7 cellular contexts compared by ENCODE assay signal in the genomic region with DNA sequence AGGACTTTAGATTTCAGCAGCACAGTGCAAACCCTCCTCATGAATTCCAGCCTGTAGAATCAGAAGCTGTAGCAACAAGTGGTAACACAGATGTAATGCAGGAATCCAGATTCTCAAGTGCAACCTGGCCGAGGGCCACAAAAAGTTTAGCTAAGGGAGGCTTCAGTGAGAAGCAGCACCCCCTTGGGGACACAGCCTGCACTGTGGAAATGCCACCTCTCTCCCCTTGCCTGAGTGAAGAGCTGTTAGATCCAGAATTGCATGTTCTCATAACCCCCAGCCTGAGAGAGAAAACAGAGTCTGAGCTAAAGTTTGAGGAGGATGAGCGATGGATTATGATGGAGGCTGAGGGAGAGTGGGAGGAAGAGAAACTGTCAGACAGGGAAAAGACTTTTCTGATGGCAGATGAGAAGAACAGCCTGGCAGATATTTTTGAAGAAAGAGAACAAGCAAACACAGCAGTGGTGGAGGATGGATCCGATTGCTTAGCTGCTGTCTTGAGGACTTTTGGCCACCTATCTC.
DNase-seq lines count a peak whose midpoint lies in the region; ATAC-seq and TF ChIP-seq lines count a peak whose summit lies in the region.

No MANE protein-coding gene starts in this region.

- peak; percentile 67 for TF ChIP-seq CTCF in GM13977 (IDR thresholded peaks at IDR 0.05; ENCODE audit: extremely low read depth, insufficient read depth, missing control alignments)

- no peak overlapping the region for H3K4me3 ChIP-seq in effector memory CD4-positive, alpha-beta T cell (ENCODE audit: insufficient read depth, low read depth, low read length, poor library complexity, severe bottlenecking)

- H3K9me3 Mint-ChIP-seq in memory B cell, result no peaks in the 10 kb centered on the region

- no peaks in the 10 kb centered on the region for H3K27me3 ChIP-seq in effector memory CD4-positive, alpha-beta T cell (replicated peaks; ENCODE audit: control insufficient read depth, insufficient read depth, low read length, poor library complexity, severe bottlenecking)

- H3K9me3 ChIP-seq in effector memory CD4-positive, alpha-beta T cell (ENCODE audit: control insufficient read depth, low read length), result no peaks in the 10 kb centered on the region

- no peak overlapping the region for H3K27ac ChIP-seq in effector memory CD4-positive, alpha-beta T cell (ENCODE audit: insufficient read depth, low read length, poor library complexity, severe bottlenecking)

- H3K27ac Mint-ChIP-seq in memory B cell, result peak overlapping the region; percentile 3

- in situ Hi-C loops in GM13977 (cut with MboI; ENCODE audit: low pct_unique_long_range_greater_than_20kb, low sequenced_read_pairs, unreplicated experiment), result no loop called here

- H3K27me3 Mint-ChIP-seq in memory B cell, result no peaks in the 10 kb centered on the region

- peaks cover 5% of the 10 kb centered on the region for H3K36me3 ChIP-seq in effector memory CD4-positive, alpha-beta T cell (ENCODE audit: control insufficient read depth, insufficient read depth, low read length)

- peaks cover 17% of the 10 kb centered on the region for H3K4me1 ChIP-seq in effector memory CD4-positive, alpha-beta T cell (ENCODE audit: control insufficient read depth, insufficient read depth, low read length, poor library complexity, severe bottlenecking)

- peaks cover 20% of the 10 kb centered on the region for H3K4me1 Mint-ChIP-seq in memory B cell

- peaks cover 3% of the 10 kb centered on the region for H3K36me3 Mint-ChIP-seq in memory B cell

- peak; percentile 52 for ATAC-seq in memory B cell (ENCODE audit: low read depth)
- no peak for ATAC-seq in HG02870 (IDR thresholded peaks at IDR 0.05; ENCODE audit: unreplicated experiment)

- DNase-seq in GM13977 (ENCODE audit: low spot score) (peak; percentile 76), NCI-H226 (peak; percentile 71), memory B cell (ENCODE audit: low spot score in 2 of 2) (peak; percentile 34 to 51)
- DNase-seq in activated CD4-positive, alpha-beta T cell treated with anti-CD3 and anti-CD28 coated beads, Interleukin-2, amount 50 U/mL, for 4 hours, result peak; percentile 65 to 66
- peak; percentile 4 to 31 (median 28) for DNase-seq in effector memory CD4-positive, alpha-beta T cell
- peak; percentile 19 for DNase-seq in stimulated activated CD8-positive, alpha-beta memory T cell treated with anti-CD3 and anti-CD28 coated beads, Interleukin-12 subunit alpha, Interleukin-12 subunit beta, amount 100 ng/mL, for 4 hours (ENCODE audit: low read depth)

- H3K4me3 Mint-ChIP-seq in memory B cell, result no peak overlapping the region

Comparison
In these comparisons a context has a peak if more than half of its experiments do, and no peak if none do; other contexts are left out.
1. DNase-seq: peak in every context shown above with its lines; median percentile 76 in GM13977; 71 in NCI-H226; 66 in activated CD4-positive, alpha-beta T cell treated with anti-CD3 and anti-CD28 coated beads, Interleukin-2, amount 50 U/mL, for 4 hours; 42 in memory B cell; 28 in effector memory CD4-positive, alpha-beta T cell; 19 in stimulated activated CD8-positive, alpha-beta memory T cell treated with anti-CD3 and anti-CD28 coated beads, Interleukin-12 subunit alpha, Interleukin-12 subunit beta, amount 100 ng/mL, for 4 hours.